8 cellular contexts compared by ENCODE assay signal in the genomic region with DNA sequence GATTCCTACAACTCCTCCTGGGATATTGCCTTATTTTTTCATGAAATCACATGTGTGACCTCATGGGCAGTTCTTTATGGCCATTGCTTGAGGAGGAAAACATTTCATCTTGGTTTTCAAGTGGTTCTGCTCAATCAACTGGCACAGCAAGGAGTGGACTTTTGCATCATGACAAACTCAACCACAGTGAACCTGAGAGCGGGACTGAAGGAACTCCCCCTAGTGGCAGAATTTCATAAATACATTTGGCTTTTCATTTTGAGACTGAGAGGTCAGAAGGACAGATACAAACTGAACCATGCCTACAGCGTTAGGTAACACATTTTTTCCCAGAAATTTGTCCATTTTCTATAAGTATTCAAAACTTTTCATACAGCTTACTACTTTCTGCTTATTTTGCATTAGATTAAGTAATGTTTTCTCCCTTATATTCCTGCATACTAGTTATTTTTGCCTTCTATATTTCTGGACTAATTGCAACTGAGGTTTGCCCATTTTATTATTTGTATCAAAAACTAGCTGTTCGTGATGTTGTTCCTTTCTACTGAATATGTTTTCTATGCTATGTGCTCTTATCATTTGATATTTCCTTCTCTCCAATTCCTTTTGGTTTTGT. TPM values are rescaled to one million over a fixed set of nuclear protein-coding genes. Genes with fewer than 3 reads are reported as not detected.
DNase-seq lines count a peak whose midpoint lies in the region; ATAC-seq and TF ChIP-seq lines count a peak whose summit lies in the region.

No MANE protein-coding gene starts in this region.

- intact Hi-C loops in HCT116 (cut with micrococcal nuclease) = no loop called here

- POLR2A ChIA-PET in HCT116 (lab: Charles Lee) = no interaction called here

- H3K9me2 ChIP-seq in HCT116 (ENCODE audit: insufficient read depth) = no peaks in the 10 kb centered on the region

- H3K79me2 ChIP-seq in HCT116 (ENCODE audit: insufficient read depth, low read length) = no peaks in the 10 kb centered on the region

- CTCF ChIA-PET in HCT116 (lab: Charles Lee) = interaction anchor here (0.8 to 2.2 kb wide), 5 partner anchors 13 to 142 kb away, joined by 3 to 8 read pairs (median 4); no protein-coding TSS in a partner anchor

- H4K20me1 ChIP-seq in HCT116 (ENCODE audit: insufficient read depth) = no peaks in the 10 kb centered on the region

- H3K9ac ChIP-seq in HCT116 (ENCODE audit: low read length) = no peak overlapping the region

- RAD21 ChIA-PET in HCT116 (lab: Charles Lee; ENCODE audit: low non-redundant PET in 1 of 2, low total read pairs in 2 of 2, uncharacterized antibody in 2 of 2, unreplicated experiment in 2 of 2) = no interaction called here

- TF ChIP-seq POLR2A in HCT116 (IDR thresholded peaks at IDR 0.05; ENCODE audit: borderline replicate concordance, extremely low read depth, insufficient read depth, insufficient read length) = no peak

- H2AFZ ChIP-seq in HCT116 (ENCODE audit: low read depth, low read length, poor library complexity, severe bottlenecking) = no peak overlapping the region

- ATAC-seq in HCT116 (peak; percentile 85), left lobe of liver (peak; percentile 95), thoracic aorta (ENCODE audit: insufficient number of reproducible peaks, low FRiP score, low read depth) (no peak), GM21515 (IDR thresholded peaks at IDR 0.05; ENCODE audit: unreplicated experiment) (no peak)

- in situ Hi-C loops in brain microvascular endothelial cell (cut with HindIII; ENCODE audit: low pct_ligation_motif_present, low sequenced_read_pairs) = no loop called here

- H3K4me1 ChIP-seq in HCT116 (ENCODE audit: control insufficient read depth in 1 of 2, insufficient read depth in 2 of 2, low read length in 2 of 2) (no peaks in the 10 kb centered on the region), thoracic aorta (ENCODE audit: control insufficient read depth in 1 of 2, low read depth in 2 of 2) (no peaks in the 10 kb centered on the region)

- peak; percentile 2 for DNase-seq in DMS79 (lab: John Stamatoyannopoulos, UW)
- peak; percentile 47 for DNase-seq in HCT116 (ENCODE audit: low read depth, low spot score)
- peak; percentile 43 for DNase-seq in NOMO-1 treated with dmso at 0.1 percent for 144 hours (lab: John Stamatoyannopoulos, UW; ENCODE audit: unreplicated experiment)
- DNase-seq in brain microvascular endothelial cell = peak; percentile 36
- DNase-seq in left lobe of liver (ENCODE audit: low spot score) = no peak
- no peak for DNase-seq in thoracic aorta (ENCODE audit: low spot score)
- DNase-seq in T-helper 9 cell = no peak

- no peaks in the 10 kb centered on the region for H3K9me3 ChIP-seq in HCT116 (ENCODE audit: control insufficient read depth in 1 of 2, insufficient read depth in 1 of 2, low read depth in 1 of 2, low read length in 2 of 2)
- no peaks in the 10 kb centered on the region for H3K9me3 ChIP-seq in thoracic aorta

- H3K36me3 ChIP-seq in HCT116 (ENCODE audit: control insufficient read depth in 1 of 2, insufficient read depth in 2 of 2, low read length in 2 of 2) = no peaks in the 10 kb centered on the region
- no peaks in the 10 kb centered on the region for H3K36me3 ChIP-seq in brain microvascular endothelial cell (replicated peaks)
- no peaks in the 10 kb centered on the region for H3K36me3 ChIP-seq in thoracic aorta

- no TSS peak for BruUV-seq in HCT116 (replicated peaks; lab: Mats Ljungman, UMichigan)

- H3K27ac ChIP-seq in HCT116 (ENCODE audit: low read depth, low read length) (no peak overlapping the region), brain microvascular endothelial cell (no peak overlapping the region), thoracic aorta (no peak overlapping the region)

- H3K27me3 ChIP-seq in HCT116 (ENCODE audit: insufficient read depth, low read length) (peaks cover 9% of the 10 kb centered on the region), brain microvascular endothelial cell (replicated peaks) (no peaks in the 10 kb centered on the region), thoracic aorta (replicated peaks; ENCODE audit: insufficient read depth) (no peaks in the 10 kb centered on the region)

- TF ChIP-seq RAD21 in HCT116 (IDR thresholded peaks at IDR 0.05; ENCODE audit: low read depth) = peak; percentile 38; the same call in 1 of the 2 replicates

- H3K4me3 ChIP-seq in HCT116 (replicated peaks in 1 of 2; ENCODE audit: low read depth in 1 of 2, low read length in 2 of 2) = no peak overlapping the region
- H3K4me3 ChIP-seq in brain microvascular endothelial cell (ENCODE audit: low read depth, low read length) = no peak overlapping the region
- no peak overlapping the region for H3K4me3 ChIP-seq in thoracic aorta

- TF ChIP-seq CTCF in HCT116 (IDR thresholded peaks at IDR 0.05 in 2 of 3, conservative IDR thresholded peaks at IDR 0.05 in 1 of 3; ENCODE audit: borderline replicate concordance in 1 of 3, insufficient read depth in 1 of 3, low read depth in 2 of 3, low read length in 2 of 3) (peak; percentile 43 to 85 (median 73); a peak in 5 of 6 replicates), brain microvascular endothelial cell (IDR thresholded peaks at IDR 0.05; ENCODE audit: low read depth, low read length, missing control alignments) (peak; percentile 76), thoracic aorta (IDR thresholded peaks at IDR 0.05) (peak; percentile 58)

- no peak overlapping the region for H3K4me2 ChIP-seq in HCT116 (ENCODE audit: low read length)

TF ChIP-seq in HCT116, 20 proteins besides CTCF, POLR2A, EP300 and RAD21:
- no peak for TF ChIP-seq JUND (IDR thresholded peaks at IDR 0.05)

RNA-seq across cellular contexts. Expression of a gene that starts 13.4 kb away (rescaled TPM):
- total RNA-seq in HCT116 (2021; ENCODE audit: unreplicated experiment) = not detected
- polyA plus RNA-seq in HCT116 (2012) = not detected in 2 replicates
- 0.20 TPM for total RNA-seq in left lobe of liver
- total RNA-seq in thoracic aorta = 1 to 10 TPM in 1 of 2 donors, not detected in 1; 2.2 TPM

RNA-seq across cellular contexts. Expression of a gene that starts 16.5 kb away (rescaled TPM):
- total RNA-seq in HCT116 (2021; ENCODE audit: unreplicated experiment) = not detected
- polyA plus RNA-seq in HCT116 (2012) = not detected in 2 replicates
- 0.20 TPM for total RNA-seq in left lobe of liver
- total RNA-seq in thoracic aorta = 1 to 10 TPM in 1 of 2 donors, under 1 TPM in 1; 0.56 to 1.6 TPM

RNA-seq across cellular contexts. Expression of a gene that starts 36.6 kb away (rescaled TPM):
- total RNA-seq in HCT116 (2021; ENCODE audit: unreplicated experiment) (not detected), left lobe of liver (not detected), thoracic aorta (not detected)
- not detected in 2 replicates for polyA plus RNA-seq in HCT116 (2012)

RNA-seq across cellular contexts. Expression of a gene that starts 56.1 kb away (rescaled TPM):
- total RNA-seq in HCT116 (2021; ENCODE audit: unreplicated experiment) (9.3 TPM), left lobe of liver (5.2 TPM), thoracic aorta (10 to 100 TPM in 1 of 2 donors, 1 to 10 TPM in 1; 6.6 to 15.6 TPM)
- 5.0 and 6.9 TPM in 2 replicates for polyA plus RNA-seq in HCT116 (2012)

RNA-seq across cellular contexts. Expression of a gene that starts 56.7 kb away (rescaled TPM):
- not detected for total RNA-seq in HCT116 (2021; ENCODE audit: unreplicated experiment)
- not detected in 2 replicates for polyA plus RNA-seq in HCT116 (2012)
- 1.1 TPM for total RNA-seq in left lobe of liver
- under 1 TPM; 0.28 to 0.41 TPM for total RNA-seq in thoracic aorta

Comparison
In these comparisons a context has a peak if more than half of its experiments do, and no peak if none do; other contexts are left out.
1. DNase-seq: peak in DMS79 (single experiment), HCT116 (single experiment), NOMO-1 treated with dmso at 0.1 percent for 144 hours (single experiment) and brain microvascular endothelial cell (single experiment); none in left lobe of liver (single experiment), thoracic aorta (single experiment) and T-helper 9 cell (single experiment).
2. ATAC-seq: peak in HCT116 (single experiment) and left lobe of liver (single experiment); none in thoracic aorta (single experiment) and GM21515 (single experiment).
3. Peak in every context shown above with its lines, with median percentiles within 50 percentile points of each other: CTCF ChIP-seq.